8 cellular contexts compared by ENCODE assay signal in genomic region chr14:100214768-100215079, GRCh38. TPM values are rescaled to one million over a fixed set of nuclear protein-coding genes. Genes with fewer than 3 reads are reported as not detected.
DNase-seq lines count a peak whose midpoint lies in the region; ATAC-seq, FAIRE-seq and TF ChIP-seq lines count a peak whose summit lies in the region.

No MANE protein-coding gene starts in this region.

- H3K4me2 ChIP-seq in OCI-LY1 (ENCODE audit: low read length): peak overlapping the region; percentile 77

- no peak overlapping the region for H3K27ac ChIP-seq in OCI-LY1 (ENCODE audit: low read depth, low read length, poor library complexity, severe bottlenecking)
- peak overlapping the region; percentile 80 for H3K27ac ChIP-seq in epithelial cell of prostate
- peak overlapping the region; percentile 84 for H3K27ac ChIP-seq in rectal smooth muscle tissue (ENCODE audit: low read depth, low read length)

- H3K36me3 ChIP-seq in OCI-LY1 (ENCODE audit: insufficient read depth, low read length) (no peaks in the 10 kb centered on the region), rectal smooth muscle tissue (ENCODE audit: control insufficient read depth, insufficient read depth, low read length) (no peaks in the 10 kb centered on the region)

- H4K20me1 ChIP-seq in OCI-LY1 (ENCODE audit: insufficient read depth, low read length): no peaks in the 10 kb centered on the region

- no peak overlapping the region for H2AFZ ChIP-seq in OCI-LY1 (ENCODE audit: low read length)

- intact Hi-C loops in sciatic nerve (cut with DNase I): no loop called here

- H3K4me1 ChIP-seq in OCI-LY1 (ENCODE audit: insufficient read depth, low read length, severe bottlenecking) (peaks cover 11% of the 10 kb centered on the region), rectal smooth muscle tissue (ENCODE audit: control insufficient read depth, insufficient read depth, low read length) (peaks cover 4% of the 10 kb centered on the region)

- no peaks in the 10 kb centered on the region for H3K27me3 ChIP-seq in OCI-LY1 (ENCODE audit: insufficient read depth, low read length)
- H3K27me3 ChIP-seq in rectal smooth muscle tissue (ENCODE audit: control insufficient read depth, insufficient read depth, low read length): no peaks in the 10 kb centered on the region

- no peaks in the 10 kb centered on the region for H3K79me2 ChIP-seq in OCI-LY1 (ENCODE audit: insufficient read depth, low read length)

- no peak for TF ChIP-seq POLR2A in GM12891 (IDR thresholded peaks at IDR 0.05; ENCODE audit: low read depth, low read length)

- H3K9ac ChIP-seq in OCI-LY1 (ENCODE audit: low read length) (peak overlapping the region; percentile 39; the same call in 1 of the 2 replicates), rectal smooth muscle tissue (ENCODE audit: low read length) (peak overlapping the region; percentile 19)

- ATAC-seq in HG02623 (IDR thresholded peaks at IDR 0.05; ENCODE audit: unreplicated experiment) (no peak), sciatic nerve (no peak), HG02588 (IDR thresholded peaks at IDR 0.05; ENCODE audit: unreplicated experiment) (no peak)

- no peak for FAIRE-seq in GM12891 (lab: Jason Lieb, UNC)

- DNase-seq in GM12891 (ENCODE audit: insufficient read length, low spot score): no peak
- DNase-seq in epithelial cell of prostate (ENCODE audit: low read depth, low spot score): no peak
- DNase-seq in NCI-H82 (lab: John Stamatoyannopoulos, UW): no peak
- no peak for DNase-seq in sciatic nerve (ENCODE audit: low spot score)

- TF ChIP-seq CTCF in OCI-LY1 (IDR thresholded peaks at IDR 0.05; ENCODE audit: low read length): no peak

- H3F3A ChIP-seq in OCI-LY1 (ENCODE audit: insufficient read depth, low read length): no peaks in the 10 kb centered on the region

- no peaks in the 10 kb centered on the region for H3K9me3 ChIP-seq in OCI-LY1 (ENCODE audit: low read length)

- H3K4me3 ChIP-seq in OCI-LY1 (ENCODE audit: low read depth, low read length, poor library complexity, severe bottlenecking) (peak overlapping the region; percentile 73), rectal smooth muscle tissue (ENCODE audit: low read length) (peak overlapping the region; percentile 53)

- no peaks in the 10 kb centered on the region for H3K9me2 ChIP-seq in OCI-LY1 (ENCODE audit: low read depth, low read length)

TF ChIP-seq in GM12891, 5 proteins besides CTCF, POLR2A, EP300 and RAD21:
- TF ChIP-seq PAX5 (IDR thresholded peaks at IDR 0.05; ENCODE audit: insufficient read depth, low read length, severe bottlenecking) (no peak), POU2F2 (IDR thresholded peaks at IDR 0.05; ENCODE audit: low read depth, low read length) (0 out of 2 replicates have a peak, but pooled peaks have one; percentile 19)

RNA-seq across cellular contexts. Expression of gene YY1, which starts 24.2 kb away (rescaled TPM):
- 36.2 TPM for polyA plus RNA-seq in GM12891 (2012; ENCODE audit: low read depth, missing spikeins)
- 59.9 TPM for total RNA-seq in sciatic nerve

RNA-seq across cellular contexts. Expression of gene DEGS2, which starts 55.3 kb away (rescaled TPM):
- 0.99 TPM for polyA plus RNA-seq in GM12891 (2012; ENCODE audit: low read depth, missing spikeins)
- total RNA-seq in sciatic nerve: 3.4 TPM
